Comparison of ENCODE assay signal across 1 cellular context in the genomic region with DNA sequence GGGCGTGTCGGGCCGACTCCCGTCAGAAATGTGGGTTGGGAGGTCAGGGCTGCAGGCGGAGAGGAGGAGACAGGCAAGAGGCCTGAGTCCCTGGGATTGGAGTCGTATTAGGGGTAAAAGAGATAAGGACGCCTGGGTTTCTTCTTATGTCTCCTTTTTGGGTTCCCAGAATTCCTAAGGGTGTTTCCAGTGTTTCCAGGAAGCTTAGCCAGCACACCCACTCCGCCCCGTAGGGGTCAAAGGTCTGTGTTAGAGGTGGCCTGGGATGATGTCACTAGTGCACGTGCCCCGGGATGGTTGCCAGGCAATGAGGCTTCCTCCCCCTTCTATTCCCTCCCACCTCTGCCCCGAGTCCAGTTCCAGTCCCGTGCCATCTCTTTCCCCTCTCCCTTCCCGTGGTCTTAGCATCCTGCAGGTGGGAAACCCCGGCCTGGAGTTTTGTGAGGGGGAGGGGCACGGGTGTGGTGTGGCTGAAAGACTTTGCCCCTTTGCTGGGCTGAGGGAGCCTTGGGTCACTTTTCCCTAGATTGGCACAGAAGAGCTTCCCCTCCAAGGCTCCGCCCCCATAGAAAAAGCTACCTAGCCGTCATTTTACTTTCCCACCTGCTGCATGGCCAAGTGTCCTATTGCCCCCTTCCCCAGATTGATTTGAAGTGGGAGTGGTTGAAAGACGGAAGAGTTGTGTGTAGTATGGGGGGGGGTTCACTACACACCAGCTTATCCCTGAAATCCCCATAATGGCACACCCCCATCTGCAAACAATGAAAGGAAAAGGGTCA.
TF ChIP-seq lines count a peak whose summit lies in the region.

No MANE protein-coding gene starts in this region.

TF ChIP-seq in K562, 482 proteins besides CTCF, POLR2A, EP300 and RAD21 (continued from another document and continues in another):
- TF ChIP-seq ZNF253 (CRISPR knock-in tag; conservative IDR thresholded peaks at IDR 0.05) (no peak), ZBTB1 (CRISPR knock-in tag; IDR thresholded peaks at IDR 0.05; ENCODE audit: borderline replicate concordance, low read depth) (no peak), YY1 (IDR thresholded peaks at IDR 0.05; ENCODE audit: borderline replicate concordance in 1 of 3, control insufficient read depth in 1 of 3, extremely low read depth in 1 of 3, insufficient read depth in 3 of 3, insufficient read length in 1 of 3, insufficient replicate concordance in 2 of 3, low read depth in 1 of 3, low read length in 2 of 3) (peak in 2 of 3 experiments; percentile 48 to 58), BRD4 (IDR thresholded peaks at IDR 0.05) (no peak), STAT5B (CRISPR knock-in tag; IDR thresholded peaks at IDR 0.05) (no peak), ERF (CRISPR knock-in tag; IDR thresholded peaks at IDR 0.05) (no peak), TEAD2 (tag; IDR thresholded peaks at IDR 0.05) (no peak), ZBTB7A (IDR thresholded peaks at IDR 0.05; ENCODE audit: borderline replicate concordance, control insufficient read depth, low read depth, low read length) (peak; percentile 73), CBX5 (IDR thresholded peaks at IDR 0.05; ENCODE audit: borderline replicate concordance, low read depth) (no peak), SAFB (IDR thresholded peaks at IDR 0.05; ENCODE audit: borderline replicate concordance, low read depth, low read length) (no peak), KAT7 (CRISPR knock-in tag; IDR thresholded peaks at IDR 0.05; ENCODE audit: borderline replicate concordance) (peak; percentile 70; the same call in 1 of the 2 replicates), CHCHD3 (CRISPR knock-in tag; IDR thresholded peaks at IDR 0.05) (no peak), ZBTB8A (IDR thresholded peaks at IDR 0.05; ENCODE audit: partially characterized antibody) (no peak), ASH1L (IDR thresholded peaks at IDR 0.05; ENCODE audit: borderline replicate concordance, low read depth, partially characterized antibody) (no peak), GATAD2A (IDR thresholded peaks at IDR 0.05) (no peak; the same call in 1 of the 2 replicates), NUFIP1 (IDR thresholded peaks at IDR 0.05; ENCODE audit: partially characterized antibody) (peak; percentile 56), SNIP1 (IDR thresholded peaks at IDR 0.05; ENCODE audit: low read depth) (no peak), RUNX1 (IDR thresholded peaks at IDR 0.05; ENCODE audit: low read depth) (no peak), MAFK (IDR thresholded peaks at IDR 0.05; ENCODE audit: low read length) (0 out of 2 replicates have a peak, but pooled peaks have one; percentile 12), ZNF655 (CRISPR knock-in tag; IDR thresholded peaks at IDR 0.05) (no peak), ELK1 (CRISPR knock-in tag; IDR thresholded peaks at IDR 0.05) (no peak), HDAC2 (IDR thresholded peaks at IDR 0.05) (0 out of 2 replicates have a peak, but pooled peaks have one; percentile 58), ZNF140 (CRISPR knock-in tag; IDR thresholded peaks at IDR 0.05) (no peak), SREBF1 (IDR thresholded peaks at IDR 0.05; ENCODE audit: borderline replicate concordance, low read depth, low read length) (no peak), DNMT1 (IDR thresholded peaks at IDR 0.05) (no peak), CBX1 (IDR thresholded peaks at IDR 0.05; ENCODE audit: low read depth) (no peak), TCF3 (CRISPR knock-in tag; IDR thresholded peaks at IDR 0.05) (no peak; the same call in 1 of the 2 replicates)
- TF ChIP-seq, protein P1, sequence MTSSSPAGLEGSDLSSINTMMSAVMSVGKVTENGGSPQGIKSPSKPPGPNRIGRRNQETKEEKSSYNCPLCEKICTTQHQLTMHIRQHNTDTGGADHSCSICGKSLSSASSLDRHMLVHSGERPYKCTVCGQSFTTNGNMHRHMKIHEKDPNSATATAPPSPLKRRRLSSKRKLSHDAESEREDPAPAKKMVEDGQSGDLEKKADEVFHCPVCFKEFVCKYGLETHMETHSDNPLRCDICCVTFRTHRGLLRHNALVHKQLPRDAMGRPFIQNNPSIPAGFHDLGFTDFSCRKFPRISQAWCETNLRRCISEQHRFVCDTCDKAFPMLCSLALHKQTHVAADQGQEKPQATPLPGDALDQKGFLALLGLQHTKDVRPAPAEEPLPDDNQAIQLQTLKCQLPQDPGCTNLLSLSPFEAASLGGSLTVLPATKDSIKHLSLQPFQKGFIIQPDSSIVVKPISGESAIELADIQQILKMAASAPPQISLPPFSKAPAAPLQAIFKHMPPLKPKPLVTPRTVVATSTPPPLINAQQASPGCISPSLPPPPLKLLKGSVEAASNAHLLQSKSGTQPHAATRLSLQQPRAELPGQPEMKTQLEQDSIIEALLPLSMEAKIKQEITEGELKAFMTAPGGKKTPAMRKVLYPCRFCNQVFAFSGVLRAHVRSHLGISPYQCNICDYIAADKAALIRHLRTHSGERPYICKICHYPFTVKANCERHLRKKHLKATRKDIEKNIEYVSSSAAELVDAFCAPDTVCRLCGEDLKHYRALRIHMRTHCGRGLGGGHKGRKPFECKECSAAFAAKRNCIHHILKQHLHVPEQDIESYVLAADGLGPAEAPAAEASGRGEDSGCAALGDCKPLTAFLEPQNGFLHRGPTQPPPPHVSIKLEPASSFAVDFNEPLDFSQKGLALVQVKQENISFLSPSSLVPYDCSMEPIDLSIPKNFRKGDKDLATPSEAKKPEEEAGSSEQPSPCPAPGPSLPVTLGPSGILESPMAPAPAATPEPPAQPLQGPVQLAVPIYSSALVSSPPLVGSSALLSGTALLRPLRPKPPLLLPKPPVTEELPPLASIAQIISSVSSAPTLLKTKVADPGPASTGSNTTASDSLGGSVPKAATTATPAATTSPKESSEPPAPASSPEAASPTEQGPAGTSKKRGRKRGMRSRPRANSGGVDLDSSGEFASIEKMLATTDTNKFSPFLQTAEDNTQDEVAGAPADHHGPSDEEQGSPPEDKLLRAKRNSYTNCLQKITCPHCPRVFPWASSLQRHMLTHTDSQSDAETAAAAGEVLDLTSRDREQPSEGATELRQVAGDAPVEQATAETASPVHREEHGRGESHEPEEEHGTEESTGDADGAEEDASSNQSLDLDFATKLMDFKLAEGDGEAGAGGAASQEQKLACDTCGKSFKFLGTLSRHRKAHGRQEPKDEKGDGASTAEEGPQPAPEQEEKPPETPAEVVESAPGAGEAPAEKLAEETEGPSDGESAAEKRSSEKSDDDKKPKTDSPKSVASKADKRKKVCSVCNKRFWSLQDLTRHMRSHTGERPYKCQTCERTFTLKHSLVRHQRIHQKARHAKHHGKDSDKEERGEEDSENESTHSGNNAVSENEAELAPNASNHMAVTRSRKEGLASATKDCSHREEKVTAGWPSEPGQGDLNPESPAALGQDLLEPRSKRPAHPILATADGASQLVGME (CRISPR knock-in tag; IDR thresholded peaks at IDR 0.05): no peak
- TF ChIP-seq, protein P2, sequence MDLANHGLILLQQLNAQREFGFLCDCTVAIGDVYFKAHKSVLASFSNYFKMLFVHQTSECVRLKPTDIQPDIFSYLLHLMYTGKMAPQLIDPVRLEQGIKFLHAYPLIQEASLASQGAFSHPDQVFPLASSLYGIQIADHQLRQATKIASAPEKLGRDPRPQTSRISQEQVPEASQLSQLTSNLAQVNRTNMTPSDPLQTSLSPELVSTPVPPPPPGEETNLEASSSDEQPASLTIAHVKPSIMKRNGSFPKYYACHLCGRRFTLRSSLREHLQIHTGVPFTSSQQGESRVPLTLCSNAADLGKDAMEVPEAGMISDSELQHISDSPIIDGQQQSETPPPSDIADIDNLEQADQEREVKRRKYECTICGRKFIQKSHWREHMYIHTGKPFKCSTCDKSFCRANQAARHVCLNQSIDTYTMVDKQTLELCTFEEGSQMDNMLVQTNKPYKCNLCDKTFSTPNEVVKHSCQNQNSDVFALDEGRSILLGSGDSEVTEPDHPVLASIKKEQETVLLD (IDR thresholded peaks at IDR 0.05): peak; percentile 42; the same call in 1 of the 2 replicates
- TF ChIP-seq, protein P3, sequence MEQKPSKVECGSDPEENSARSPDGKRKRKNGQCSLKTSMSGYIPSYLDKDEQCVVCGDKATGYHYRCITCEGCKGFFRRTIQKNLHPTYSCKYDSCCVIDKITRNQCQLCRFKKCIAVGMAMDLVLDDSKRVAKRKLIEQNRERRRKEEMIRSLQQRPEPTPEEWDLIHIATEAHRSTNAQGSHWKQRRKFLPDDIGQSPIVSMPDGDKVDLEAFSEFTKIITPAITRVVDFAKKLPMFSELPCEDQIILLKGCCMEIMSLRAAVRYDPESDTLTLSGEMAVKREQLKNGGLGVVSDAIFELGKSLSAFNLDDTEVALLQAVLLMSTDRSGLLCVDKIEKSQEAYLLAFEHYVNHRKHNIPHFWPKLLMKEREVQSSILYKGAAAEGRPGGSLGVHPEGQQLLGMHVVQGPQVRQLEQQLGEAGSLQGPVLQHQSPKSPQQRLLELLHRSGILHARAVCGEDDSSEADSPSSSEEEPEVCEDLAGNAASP (IDR thresholded peaks at IDR 0.05): no peak
- TF ChIP-seq, protein P4, sequence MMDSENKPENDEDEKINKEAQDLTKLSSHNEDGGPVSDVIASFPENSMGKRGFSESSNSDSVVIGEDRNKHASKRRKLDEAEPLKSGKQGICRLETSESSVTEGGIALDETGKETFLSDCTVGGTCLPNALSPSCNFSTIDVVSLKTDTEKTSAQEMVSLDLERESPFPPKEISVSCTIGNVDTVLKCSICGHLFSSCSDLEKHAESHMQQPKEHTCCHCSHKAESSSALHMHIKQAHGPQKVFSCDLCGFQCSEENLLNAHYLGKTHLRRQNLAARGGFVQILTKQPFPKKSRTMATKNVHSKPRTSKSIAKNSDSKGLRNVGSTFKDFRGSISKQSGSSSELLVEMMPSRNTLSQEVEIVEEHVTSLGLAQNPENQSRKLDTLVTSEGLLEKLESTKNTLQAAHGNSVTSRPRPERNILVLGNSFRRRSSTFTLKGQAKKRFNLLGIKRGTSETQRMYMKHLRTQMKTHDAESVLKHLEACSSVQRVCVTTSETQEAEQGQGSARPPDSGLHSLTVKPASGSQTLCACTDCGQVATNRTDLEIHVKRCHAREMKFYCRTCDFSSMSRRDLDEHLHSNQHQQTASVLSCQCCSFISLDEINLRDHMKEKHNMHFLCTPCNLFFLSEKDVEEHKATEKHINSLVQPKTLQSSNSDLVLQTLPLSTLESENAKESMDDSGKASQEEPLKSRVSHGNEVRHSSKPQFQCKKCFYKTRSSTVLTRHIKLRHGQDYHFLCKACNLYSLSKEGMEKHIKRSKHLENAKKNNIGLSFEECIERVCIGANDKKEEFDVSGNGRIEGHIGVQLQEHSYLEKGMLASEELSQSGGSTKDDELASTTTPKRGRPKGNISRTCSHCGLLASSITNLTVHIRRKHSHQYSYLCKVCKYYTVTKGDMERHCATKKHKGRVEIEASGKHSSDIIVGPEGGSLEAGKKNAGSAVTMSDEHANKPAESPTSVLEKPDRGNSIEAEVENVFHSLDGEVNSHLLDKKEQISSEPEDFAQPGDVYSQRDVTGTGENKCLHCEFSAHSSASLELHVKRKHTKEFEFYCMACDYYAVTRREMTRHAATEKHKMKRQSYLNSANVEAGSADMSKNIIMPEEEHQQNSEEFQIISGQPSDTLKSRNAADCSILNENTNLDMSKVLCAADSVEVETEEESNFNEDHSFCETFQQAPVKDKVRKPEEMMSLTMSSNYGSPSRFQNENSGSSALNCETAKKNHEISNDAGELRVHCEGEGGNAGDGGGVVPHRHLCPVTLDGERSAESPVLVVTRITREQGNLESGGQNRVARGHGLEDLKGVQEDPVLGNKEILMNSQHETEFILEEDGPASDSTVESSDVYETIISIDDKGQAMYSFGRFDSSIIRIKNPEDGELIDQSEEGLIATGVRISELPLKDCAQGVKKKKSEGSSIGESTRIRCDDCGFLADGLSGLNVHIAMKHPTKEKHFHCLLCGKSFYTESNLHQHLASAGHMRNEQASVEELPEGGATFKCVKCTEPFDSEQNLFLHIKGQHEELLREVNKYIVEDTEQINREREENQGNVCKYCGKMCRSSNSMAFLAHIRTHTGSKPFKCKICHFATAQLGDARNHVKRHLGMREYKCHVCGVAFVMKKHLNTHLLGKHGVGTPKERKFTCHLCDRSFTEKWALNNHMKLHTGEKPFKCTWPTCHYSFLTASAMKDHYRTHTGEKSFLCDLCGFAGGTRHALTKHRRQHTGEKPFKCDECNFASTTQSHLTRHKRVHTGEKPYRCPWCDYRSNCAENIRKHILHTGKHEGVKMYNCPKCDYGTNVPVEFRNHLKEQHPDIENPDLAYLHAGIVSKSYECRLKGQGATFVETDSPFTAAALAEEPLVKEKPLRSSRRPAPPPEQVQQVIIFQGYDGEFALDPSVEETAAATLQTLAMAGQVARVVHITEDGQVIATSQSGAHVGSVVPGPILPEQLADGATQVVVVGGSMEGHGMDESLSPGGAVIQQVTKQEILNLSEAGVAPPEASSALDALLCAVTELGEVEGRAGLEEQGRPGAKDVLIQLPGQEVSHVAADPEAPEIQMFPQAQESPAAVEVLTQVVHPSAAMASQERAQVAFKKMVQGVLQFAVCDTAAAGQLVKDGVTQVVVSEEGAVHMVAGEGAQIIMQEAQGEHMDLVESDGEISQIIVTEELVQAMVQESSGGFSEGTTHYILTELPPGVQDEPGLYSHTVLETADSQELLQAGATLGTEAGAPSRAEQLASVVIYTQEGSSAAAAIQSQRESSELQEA (IDR thresholded peaks at IDR 0.05; ENCODE audit: low read depth): no peak
- TF ChIP-seq, protein P5, sequence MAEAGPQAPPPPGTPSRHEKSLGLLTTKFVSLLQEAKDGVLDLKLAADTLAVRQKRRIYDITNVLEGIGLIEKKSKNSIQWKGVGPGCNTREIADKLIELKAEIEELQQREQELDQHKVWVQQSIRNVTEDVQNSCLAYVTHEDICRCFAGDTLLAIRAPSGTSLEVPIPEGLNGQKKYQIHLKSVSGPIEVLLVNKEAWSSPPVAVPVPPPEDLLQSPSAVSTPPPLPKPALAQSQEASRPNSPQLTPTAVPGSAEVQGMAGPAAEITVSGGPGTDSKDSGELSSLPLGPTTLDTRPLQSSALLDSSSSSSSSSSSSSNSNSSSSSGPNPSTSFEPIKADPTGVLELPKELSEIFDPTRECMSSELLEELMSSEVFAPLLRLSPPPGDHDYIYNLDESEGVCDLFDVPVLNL (CRISPR knock-in tag; IDR thresholded peaks at IDR 0.05; ENCODE audit: low read depth): no peak
- TF ChIP-seq, protein P6, sequence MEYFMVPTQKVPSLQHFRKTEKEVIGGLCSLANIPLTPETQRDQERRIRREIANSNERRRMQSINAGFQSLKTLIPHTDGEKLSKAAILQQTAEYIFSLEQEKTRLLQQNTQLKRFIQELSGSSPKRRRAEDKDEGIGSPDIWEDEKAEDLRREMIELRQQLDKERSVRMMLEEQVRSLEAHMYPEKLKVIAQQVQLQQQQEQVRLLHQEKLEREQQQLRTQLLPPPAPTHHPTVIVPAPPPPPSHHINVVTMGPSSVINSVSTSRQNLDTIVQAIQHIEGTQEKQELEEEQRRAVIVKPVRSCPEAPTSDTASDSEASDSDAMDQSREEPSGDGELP (CRISPR knock-in tag; IDR thresholded peaks at IDR 0.05; ENCODE audit: borderline replicate concordance): peak; percentile 84
